26 cellular contexts compared by ENCODE assay signal in the genomic region with DNA sequence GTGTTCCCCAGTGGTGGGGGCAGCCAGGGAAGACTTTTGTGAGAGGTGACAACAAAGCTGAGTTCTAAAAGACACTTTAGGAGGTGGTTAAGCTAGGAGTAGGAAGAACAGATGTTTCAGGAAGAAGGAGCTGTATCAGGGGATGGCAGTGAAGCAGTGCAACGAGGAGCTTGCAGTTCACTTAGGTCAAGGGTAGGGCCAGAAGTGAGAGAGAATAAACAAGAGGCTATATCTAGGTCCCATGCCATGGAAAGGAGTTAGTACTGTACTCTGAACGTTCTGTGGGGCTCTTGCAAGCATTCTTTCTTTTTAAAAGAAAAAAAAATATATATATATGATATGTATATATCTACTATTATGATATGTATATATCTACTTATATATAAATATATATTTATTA.
DNase-seq lines count a peak whose midpoint lies in the region; ATAC-seq and TF ChIP-seq lines count a peak whose summit lies in the region.
"Had no signal": no experiment of that assay in that cellular context is flagged by ENCODE, and none has a peak within 500 bp of the region (broad histone marks: within the 10 kb centered on the region; RNA-seq: fewer than 3 reads in every experiment).

No MANE protein-coding gene starts in this region.

- H3K27ac ChIP-seq in left ventricle myocardium inferior (replicated peaks): peak overlapping the region; percentile 53
- no peak overlapping the region for H3K27ac ChIP-seq in uterus
- H3K27ac ChIP-seq: KMS-11, RWPE1 had no signal

- intact Hi-C loops in activated CD4-positive, alpha-beta T cell treated with anti-CD3 and anti-CD28 coated beads, Interleukin-2, amount 10 ng/mL, durations not matched to agents 24 days and 14 days (cut with micrococcal nuclease): no loop called here
- intact Hi-C loops in left ventricle myocardium inferior (cut with micrococcal nuclease): no loop called here
- intact Hi-C loops in Right ventricle myocardium inferior (cut with DNase I): no loop called here
- intact Hi-C loops in uterus (cut with DNase I; ENCODE audit: low total_unique reads): no loop called here

- no peaks in the 10 kb centered on the region for H3K36me3 Mint-ChIP-seq in activated CD4-positive, alpha-beta T cell treated with anti-CD3 and anti-CD28 coated beads, Interleukin-2, amount 10 ng/mL, durations not matched to agents 24 days and 14 days (ENCODE audit: low read depth)
- H3K36me3 Mint-ChIP-seq in osteocyte (ENCODE audit: unreplicated experiment): peaks cover 3% of the 10 kb centered on the region
- no peaks in the 10 kb centered on the region for H3K36me3 Mint-ChIP-seq in stimulated activated memory B cell treated with anti-CD40 and anti-IgM and Interleukin-4, amounts not matched to agents 10 μg/mL and 1 μg/mL and 100 μg/mL, for 72 hours
- H3K36me3 Mint-ChIP-seq: CD14-positive monocyte, IgD-negative memory B cell had no signal

- no peak overlapping the region for H3K4me3 Mint-ChIP-seq in activated CD4-positive, alpha-beta T cell treated with anti-CD3 and anti-CD28 coated beads, Interleukin-2, amount 10 ng/mL, durations not matched to agents 24 days and 14 days
- H3K4me3 Mint-ChIP-seq in osteocyte (ENCODE audit: unreplicated experiment): no peak overlapping the region
- no peak overlapping the region for H3K4me3 Mint-ChIP-seq in stimulated activated memory B cell treated with anti-CD40 and anti-IgM and Interleukin-4, amounts not matched to agents 10 μg/mL and 1 μg/mL and 100 μg/mL, for 72 hours
- H3K4me3 Mint-ChIP-seq: CD14-positive monocyte; CD8-positive, alpha-beta memory T cell; IgD-negative memory B cell had no signal

- H3K4me3 ChIP-seq in left ventricle myocardium inferior (no peak overlapping the region), uterus (no peak overlapping the region)

- no peaks in the 10 kb centered on the region for H3K9me3 ChIP-seq in left ventricle myocardium inferior (replicated peaks)
- H3K9me3 ChIP-seq in uterus: no peaks in the 10 kb centered on the region
- H3K9me3 ChIP-seq: BE2C had no signal

- no peak for ATAC-seq in Right ventricle myocardium inferior
- no peak for ATAC-seq in stimulated activated memory B cell treated with anti-CD40 and anti-IgM and Interleukin-4, amounts not matched to agents 10 μg/mL and 1 μg/mL and 100 μg/mL, for 72 hours
- ATAC-seq: HCT116, Panc1 had no signal

- H3K27me3 ChIP-seq in left ventricle myocardium inferior (ENCODE audit: low read depth) (no peaks in the 10 kb centered on the region), uterus (no peaks in the 10 kb centered on the region)
- H3K27me3 ChIP-seq: BE2C had no signal

- no peak for TF ChIP-seq POLR2A in uterus (IDR thresholded peaks at IDR 0.05)

- H3K4me1 ChIP-seq in left ventricle myocardium inferior (peaks cover 36% of the 10 kb centered on the region), uterus (no peaks in the 10 kb centered on the region)

- H3K27me3 Mint-ChIP-seq in activated CD4-positive, alpha-beta T cell treated with anti-CD3 and anti-CD28 coated beads, Interleukin-2, amount 10 ng/mL, durations not matched to agents 24 days and 14 days: peaks cover 7% of the 10 kb centered on the region
- no peaks in the 10 kb centered on the region for H3K27me3 Mint-ChIP-seq in osteocyte (ENCODE audit: unreplicated experiment)
- H3K27me3 Mint-ChIP-seq in stimulated activated memory B cell treated with anti-CD40 and anti-IgM and Interleukin-4, amounts not matched to agents 10 μg/mL and 1 μg/mL and 100 μg/mL, for 72 hours: peaks cover 14% of the 10 kb centered on the region
- H3K27me3 Mint-ChIP-seq: CD8-positive, alpha-beta memory T cell had no signal

- peaks cover 25% of the 10 kb centered on the region for H3K4me1 Mint-ChIP-seq in activated CD4-positive, alpha-beta T cell treated with anti-CD3 and anti-CD28 coated beads, Interleukin-2, amount 10 ng/mL, durations not matched to agents 24 days and 14 days
- H3K4me1 Mint-ChIP-seq in osteocyte (ENCODE audit: unreplicated experiment): no peaks in the 10 kb centered on the region
- no peaks in the 10 kb centered on the region for H3K4me1 Mint-ChIP-seq in stimulated activated memory B cell treated with anti-CD40 and anti-IgM and Interleukin-4, amounts not matched to agents 10 μg/mL and 1 μg/mL and 100 μg/mL, for 72 hours
- H3K4me1 Mint-ChIP-seq: CD14-positive monocyte; CD8-positive, alpha-beta memory T cell; IgD-negative memory B cell had no signal

- TF ChIP-seq CTCF in left ventricle myocardium inferior (IDR thresholded peaks at IDR 0.05; ENCODE audit: borderline replicate concordance): no peak
- no peak for TF ChIP-seq CTCF in osteocyte (IDR thresholded peaks at IDR 0.05)
- TF ChIP-seq CTCF in uterus (IDR thresholded peaks at IDR 0.05): no peak

- peaks cover 8% of the 10 kb centered on the region for H3K9me3 Mint-ChIP-seq in activated CD4-positive, alpha-beta T cell treated with anti-CD3 and anti-CD28 coated beads, Interleukin-2, amount 10 ng/mL, durations not matched to agents 24 days and 14 days
- H3K9me3 Mint-ChIP-seq in osteocyte (ENCODE audit: unreplicated experiment): no peaks in the 10 kb centered on the region
- peaks cover 4% of the 10 kb centered on the region for H3K9me3 Mint-ChIP-seq in stimulated activated memory B cell treated with anti-CD40 and anti-IgM and Interleukin-4, amounts not matched to agents 10 μg/mL and 1 μg/mL and 100 μg/mL, for 72 hours
- H3K9me3 Mint-ChIP-seq: CD14-positive monocyte; CD8-positive, alpha-beta memory T cell had no signal

- no peak for DNase-seq in activated CD4-positive, alpha-beta T cell treated with anti-CD3 and anti-CD28 coated beads, Interleukin-2, amount 10 ng/mL, durations not matched to agents 24 days and 14 days
- no peak for DNase-seq in activated CD4-positive, alpha-beta T cell treated with anti-CD3 and anti-CD28 coated beads, Interleukin-2, amount 50 U/mL, for 48 hours
- no peak for DNase-seq in left ventricle myocardium inferior
- DNase-seq in Right ventricle myocardium inferior (ENCODE audit: missing footprints): no peak
- DNase-seq in osteocyte (ENCODE audit: extremely low spot score, unreplicated experiment): no peak
- DNase-seq in uterus: no peak
- DNase-seq: 8988T; ACHN; BE2C; CD8-positive, alpha-beta memory T cell; DMS 273 treated with DMSO at 0.1 percent for 48 hours; DMS79 treated with DMSO at 0.1 percent for 48 hours; GF-D8; NCI-H1048; NCI-H1417; NCI-H1694; NCI-H2029 treated with DMSO at 0.1 percent for 48 hours; NCI-H526 treated with DMSO at 0.1 percent for 48 hours; SHP77 treated with DMSO at 0.1 percent for 48 hours had no signal

- H3K36me3 ChIP-seq in left ventricle myocardium inferior (no peaks in the 10 kb centered on the region), uterus (no peaks in the 10 kb centered on the region)
- H3K36me3 ChIP-seq: BE2C had no signal

- peak overlapping the region; percentile 11 for H3K27ac Mint-ChIP-seq in activated CD4-positive, alpha-beta T cell treated with anti-CD3 and anti-CD28 coated beads, Interleukin-2, amount 10 ng/mL, durations not matched to agents 24 days and 14 days
- peak overlapping the region; percentile 5 for H3K27ac Mint-ChIP-seq in osteocyte (ENCODE audit: unreplicated experiment)
- no peak overlapping the region for H3K27ac Mint-ChIP-seq in stimulated activated memory B cell treated with anti-CD40 and anti-IgM and Interleukin-4, amounts not matched to agents 10 μg/mL and 1 μg/mL and 100 μg/mL, for 72 hours
- H3K27ac Mint-ChIP-seq: CD8-positive, alpha-beta memory T cell; IgD-negative memory B cell had no signal
